ENCODE assay signal across 8 cellular contexts in the genomic region with DNA sequence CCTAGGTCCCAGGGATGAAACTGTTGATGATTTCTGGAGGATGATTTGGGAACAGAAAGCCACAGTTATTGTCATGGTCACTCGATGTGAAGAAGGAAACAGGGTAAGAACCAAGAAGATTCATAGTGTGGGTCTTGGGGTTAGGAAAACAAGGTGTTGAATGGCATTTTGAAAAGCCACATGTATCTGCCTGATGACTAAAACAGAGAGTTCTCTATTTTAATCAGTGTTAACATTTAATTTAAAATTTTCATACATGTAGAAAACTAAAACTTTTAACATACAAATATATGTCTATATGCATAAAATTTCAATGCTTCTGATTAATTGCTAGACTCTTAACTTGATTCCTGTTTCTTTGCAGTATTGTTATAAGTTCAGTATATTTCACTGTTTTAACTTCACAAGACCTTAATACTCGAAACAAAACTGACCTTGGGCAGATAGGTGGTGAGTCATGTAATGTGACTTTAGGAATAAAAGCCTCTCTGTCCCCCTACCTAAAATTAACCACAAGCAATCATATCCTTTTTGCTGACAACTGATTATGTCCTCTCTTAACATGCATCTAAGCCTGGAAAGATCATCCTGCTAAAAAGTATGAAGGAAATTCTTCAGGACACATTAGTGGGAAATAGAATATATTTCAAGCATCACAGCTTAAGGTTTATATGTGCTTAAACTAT.
DNase-seq lines count a peak whose midpoint lies in the region; ATAC-seq, FAIRE-seq and TF ChIP-seq lines count a peak whose summit lies in the region.

No MANE protein-coding gene starts in this region.

- peak; percentile 55 for FAIRE-seq in GM19239 (lab: Jason Lieb, UNC)

- 43% methylated on average over 2 of the region's 2 CpGs for WGBS in body of pancreas, 2 donors

- no peak for TF ChIP-seq POLR2A in body of pancreas (IDR thresholded peaks at IDR 0.05)

- H3K36me3 ChIP-seq in body of pancreas (replicated peaks in 1 of 2; ENCODE audit: insufficient read depth in 1 of 2, low read depth in 2 of 2) (no peaks in the 10 kb centered on the region), H7 (replicated peaks; ENCODE audit: control insufficient read depth, insufficient read depth, low read length) (no peaks in the 10 kb centered on the region), OCI-LY7 (ENCODE audit: insufficient read depth, low read length) (peaks cover 99% of the 10 kb centered on the region)

- H3K27me3 ChIP-seq in body of pancreas (no peaks in the 10 kb centered on the region), H7 (ENCODE audit: control insufficient read depth, insufficient read depth, low read length) (no peaks in the 10 kb centered on the region)

- H3K4me1 Mint-ChIP-seq in Calu3 (ENCODE audit: low read depth, unreplicated experiment): peaks cover 10% of the 10 kb centered on the region
- H3K4me1 Mint-ChIP-seq in T-helper 17 cell: peaks cover 46% of the 10 kb centered on the region

- DNase-seq in Calu3 (no peak), GM19239 (ENCODE audit: insufficient read length, low spot score) (no peak), T-helper 17 cell (no peak), NK-92 (lab: John Stamatoyannopoulos, UW; ENCODE audit: unreplicated experiment) (no peak), body of pancreas (no peak), H7 (no peak), OCI-LY7 (ENCODE audit: low spot score) (no peak)

- no peaks in the 10 kb centered on the region for H4K20me1 ChIP-seq in OCI-LY7 (ENCODE audit: insufficient read depth, low read length)

- H3K9me3 ChIP-seq in T-helper 17 cell (ENCODE audit: control insufficient read depth, low read length, poor library complexity, severe bottlenecking) (no peaks in the 10 kb centered on the region), body of pancreas (no peaks in the 10 kb centered on the region), OCI-LY7 (ENCODE audit: low read length) (peaks cover 25% of the 10 kb centered on the region; the same call in 1 of the 2 replicates)

- POLR2A ChIA-PET in OCI-LY7 (lab: Charles Lee): interaction anchor here (0.5 to 1.7 kb wide), 3 partner anchors 15 to 808 kb away, joined by 3 to 6 read pairs (median 4); no protein-coding TSS in a partner anchor

- H3K27ac Mint-ChIP-seq in Calu3 (ENCODE audit: unreplicated experiment) (peak overlapping the region; percentile 12), T-helper 17 cell (peak overlapping the region; percentile 45)

- no peaks in the 10 kb centered on the region for H3K9me2 ChIP-seq in OCI-LY7 (ENCODE audit: insufficient read depth, low read length)

- no peak overlapping the region for H3K4me3 ChIP-seq in body of pancreas
- H3K4me3 ChIP-seq in H7 (ENCODE audit: insufficient read depth, low read depth, low read length): no peak overlapping the region
- H3K4me3 ChIP-seq in OCI-LY7 (ENCODE audit: low read depth, low read length, poor library complexity, severe bottlenecking): no peak overlapping the region

- H3K27ac ChIP-seq in body of pancreas (no peak overlapping the region), OCI-LY7 (ENCODE audit: low read depth, low read length, poor library complexity, severe bottlenecking) (no peak overlapping the region)

- H3K4me1 ChIP-seq in body of pancreas: peaks cover 13% of the 10 kb centered on the region
- no peaks in the 10 kb centered on the region for H3K4me1 ChIP-seq in OCI-LY7 (ENCODE audit: insufficient read depth, low read length, poor library complexity, severe bottlenecking)

- no peak overlapping the region for H3K4me2 ChIP-seq in OCI-LY7 (ENCODE audit: low read length)

- H3K27me3 Mint-ChIP-seq in Calu3 (ENCODE audit: unreplicated experiment) (no peaks in the 10 kb centered on the region), T-helper 17 cell (no peaks in the 10 kb centered on the region)

- ATAC-seq in HG02981 (IDR thresholded peaks at IDR 0.05; ENCODE audit: unreplicated experiment): peak; percentile 85
- ATAC-seq in T-helper 17 cell: no peak
- no peak for ATAC-seq in body of pancreas

- H3K79me2 ChIP-seq in OCI-LY7 (ENCODE audit: insufficient read depth, low read depth, low read length): peaks cover 4% of the 10 kb centered on the region; the same call in 1 of the 2 replicates

- H3K36me3 Mint-ChIP-seq in Calu3 (ENCODE audit: insufficient read depth, unreplicated experiment): no peaks in the 10 kb centered on the region
- H3K36me3 Mint-ChIP-seq in T-helper 17 cell (ENCODE audit: low read depth): peaks cover 20% of the 10 kb centered on the region

- no TSS peak for BruUV-seq in Calu3 (replicated peaks; lab: Mats Ljungman, UMichigan)
- BruUV-seq in OCI-LY7 (replicated peaks; lab: Mats Ljungman, UMichigan): no TSS peak

- intact Hi-C loops in Calu3 (cut with micrococcal nuclease; ENCODE audit: unreplicated experiment): no loop called here
- intact Hi-C loops in body of pancreas (cut with DNase I): no loop called here
- intact Hi-C loops in OCI-LY7 (cut with micrococcal nuclease; ENCODE audit: unreplicated experiment): no loop called here

- H3K9me3 Mint-ChIP-seq in Calu3 (ENCODE audit: low read depth, unreplicated experiment): peaks cover 4% of the 10 kb centered on the region

- no peak overlapping the region for H3K4me3 Mint-ChIP-seq in Calu3 (ENCODE audit: low read depth, unreplicated experiment)
- H3K4me3 Mint-ChIP-seq in T-helper 17 cell: no peak overlapping the region

- TF ChIP-seq CTCF in Calu3 (IDR thresholded peaks at IDR 0.05; ENCODE audit: unreplicated experiment): no peak
- TF ChIP-seq CTCF in body of pancreas (IDR thresholded peaks at IDR 0.05): no peak
- TF ChIP-seq CTCF in OCI-LY7 (conservative IDR thresholded peaks at IDR 0.05; ENCODE audit: low read length): no peak

- H2AFZ ChIP-seq in OCI-LY7 (ENCODE audit: low read length): no peak overlapping the region

- CTCF ChIA-PET in Calu3 (lab: Charles Lee) (no interaction called here), OCI-LY7 (lab: Charles Lee; ENCODE audit: unreplicated experiment) (no interaction called here)
